In the genomic region with DNA sequence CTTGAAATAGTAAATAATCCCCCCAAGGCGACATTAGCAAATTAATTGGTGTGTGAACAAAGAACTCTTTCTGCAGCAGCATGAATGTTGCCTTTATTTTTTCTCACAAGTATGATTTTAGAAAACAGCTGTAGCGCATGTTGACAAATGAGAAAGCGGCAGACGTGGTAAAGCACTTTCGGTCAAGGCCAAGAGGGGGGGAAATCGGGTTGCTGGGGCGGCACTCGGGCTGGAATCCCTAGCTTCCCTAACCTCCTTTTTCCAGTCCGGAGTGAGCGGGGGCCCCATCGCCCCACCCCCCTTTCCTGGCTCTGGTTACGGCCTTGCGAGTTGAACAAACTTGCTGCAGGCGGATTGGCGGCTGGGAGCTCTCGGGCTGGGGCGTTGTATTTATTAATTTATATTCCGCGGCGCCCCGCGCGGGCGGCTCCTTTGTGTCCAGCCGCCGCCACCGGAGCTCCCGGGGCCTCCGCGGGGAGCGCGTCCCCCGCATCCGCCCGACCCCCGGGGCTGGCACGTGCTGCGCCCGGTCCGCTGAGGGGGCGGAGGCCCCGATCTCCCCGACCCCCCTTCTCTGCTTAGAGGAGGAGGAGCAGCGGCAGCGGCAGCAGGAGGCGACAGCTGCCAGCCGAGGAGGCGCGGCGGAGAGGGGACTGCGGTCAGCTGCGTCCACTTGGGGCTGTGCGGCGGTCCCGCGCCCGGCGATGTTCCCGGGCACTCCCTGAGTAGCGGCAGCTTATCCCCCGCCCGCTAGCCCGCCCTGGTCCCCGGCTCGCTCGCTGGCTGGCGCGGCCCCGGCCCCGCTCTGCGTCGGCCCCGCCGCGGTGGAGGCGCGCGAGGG, we compare ENCODE assay signal across 1 cellular context.
A peak's percentile ranks its signal among the peaks of the same experiment; 100 is the strongest.
TF ChIP-seq lines count a peak whose summit lies in the region.

A gene with protein sequence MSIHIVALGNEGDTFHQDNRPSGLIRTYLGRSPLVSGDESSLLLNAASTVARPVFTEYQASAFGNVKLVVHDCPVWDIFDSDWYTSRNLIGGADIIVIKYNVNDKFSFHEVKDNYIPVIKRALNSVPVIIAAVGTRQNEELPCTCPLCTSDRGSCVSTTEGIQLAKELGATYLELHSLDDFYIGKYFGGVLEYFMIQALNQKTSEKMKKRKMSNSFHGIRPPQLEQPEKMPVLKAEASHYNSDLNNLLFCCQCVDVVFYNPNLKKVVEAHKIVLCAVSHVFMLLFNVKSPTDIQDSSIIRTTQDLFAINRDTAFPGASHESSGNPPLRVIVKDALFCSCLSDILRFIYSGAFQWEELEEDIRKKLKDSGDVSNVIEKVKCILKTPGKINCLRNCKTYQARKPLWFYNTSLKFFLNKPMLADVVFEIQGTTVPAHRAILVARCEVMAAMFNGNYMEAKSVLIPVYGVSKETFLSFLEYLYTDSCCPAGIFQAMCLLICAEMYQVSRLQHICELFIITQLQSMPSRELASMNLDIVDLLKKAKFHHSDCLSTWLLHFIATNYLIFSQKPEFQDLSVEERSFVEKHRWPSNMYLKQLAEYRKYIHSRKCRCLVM (plus strand): TSS at position 607 of the 841 bp plus-strand sequence. CDS start 347 bp downstream, outside the sequence.

TF ChIP-seq in K562, 482 proteins besides CTCF, POLR2A, EP300 and RAD21 (continued from another document and continues in another):
- TF ChIP-seq, protein P1, sequence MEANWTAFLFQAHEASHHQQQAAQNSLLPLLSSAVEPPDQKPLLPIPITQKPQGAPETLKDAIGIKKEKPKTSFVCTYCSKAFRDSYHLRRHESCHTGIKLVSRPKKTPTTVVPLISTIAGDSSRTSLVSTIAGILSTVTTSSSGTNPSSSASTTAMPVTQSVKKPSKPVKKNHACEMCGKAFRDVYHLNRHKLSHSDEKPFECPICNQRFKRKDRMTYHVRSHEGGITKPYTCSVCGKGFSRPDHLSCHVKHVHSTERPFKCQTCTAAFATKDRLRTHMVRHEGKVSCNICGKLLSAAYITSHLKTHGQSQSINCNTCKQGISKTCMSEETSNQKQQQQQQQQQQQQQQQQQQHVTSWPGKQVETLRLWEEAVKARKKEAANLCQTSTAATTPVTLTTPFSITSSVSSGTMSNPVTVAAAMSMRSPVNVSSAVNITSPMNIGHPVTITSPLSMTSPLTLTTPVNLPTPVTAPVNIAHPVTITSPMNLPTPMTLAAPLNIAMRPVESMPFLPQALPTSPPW (CRISPR knock-in tag; IDR thresholded peaks at IDR 0.05), result peak; percentile 99
- peak in 1 of 2 experiments; percentile 41; a peak in 1 of 4 replicates for TF ChIP-seq TBL1XR1 (IDR thresholded peaks at IDR 0.05; ENCODE audit: low read length in 2 of 2)
- TF ChIP-seq ZNF143 (CRISPR knock-in tag; IDR thresholded peaks at IDR 0.05), result no peak
- TF ChIP-seq SAFB (IDR thresholded peaks at IDR 0.05; ENCODE audit: borderline replicate concordance, low read depth, low read length), result no peak
- no peak for TF ChIP-seq PPARD (CRISPR knock-in tag; IDR thresholded peaks at IDR 0.05)
- peak; percentile 69; the same call in 1 of the 2 replicates for TF ChIP-seq PHB2 (IDR thresholded peaks at IDR 0.05; ENCODE audit: low read depth)
- no peak for TF ChIP-seq SP2 (IDR thresholded peaks at IDR 0.05; ENCODE audit: extremely low read depth, low read depth, low read length, poor library complexity, severe bottlenecking)
- no peak for TF ChIP-seq HOXB6 (CRISPR knock-in tag; IDR thresholded peaks at IDR 0.05; ENCODE audit: borderline replicate concordance)
- no peak for TF ChIP-seq MCM3 (IDR thresholded peaks at IDR 0.05)
- TF ChIP-seq DIDO1 (tag; IDR thresholded peaks at IDR 0.05; ENCODE audit: low read depth), result no peak
- no peak for TF ChIP-seq ZNF780A (CRISPR knock-in tag; IDR thresholded peaks at IDR 0.05)
- peak; percentile 73 for TF ChIP-seq ZKSCAN1 (IDR thresholded peaks at IDR 0.05; ENCODE audit: low read depth, low read length)
- 0 out of 2 replicates have a peak, but pooled peaks have one; percentile 26 for TF ChIP-seq MECOM (CRISPR knock-in tag; IDR thresholded peaks at IDR 0.05)
- TF ChIP-seq, protein P2, sequence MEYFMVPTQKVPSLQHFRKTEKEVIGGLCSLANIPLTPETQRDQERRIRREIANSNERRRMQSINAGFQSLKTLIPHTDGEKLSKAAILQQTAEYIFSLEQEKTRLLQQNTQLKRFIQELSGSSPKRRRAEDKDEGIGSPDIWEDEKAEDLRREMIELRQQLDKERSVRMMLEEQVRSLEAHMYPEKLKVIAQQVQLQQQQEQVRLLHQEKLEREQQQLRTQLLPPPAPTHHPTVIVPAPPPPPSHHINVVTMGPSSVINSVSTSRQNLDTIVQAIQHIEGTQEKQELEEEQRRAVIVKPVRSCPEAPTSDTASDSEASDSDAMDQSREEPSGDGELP (CRISPR knock-in tag; IDR thresholded peaks at IDR 0.05; ENCODE audit: borderline replicate concordance), result peak; percentile 93
- TF ChIP-seq, protein P3, sequence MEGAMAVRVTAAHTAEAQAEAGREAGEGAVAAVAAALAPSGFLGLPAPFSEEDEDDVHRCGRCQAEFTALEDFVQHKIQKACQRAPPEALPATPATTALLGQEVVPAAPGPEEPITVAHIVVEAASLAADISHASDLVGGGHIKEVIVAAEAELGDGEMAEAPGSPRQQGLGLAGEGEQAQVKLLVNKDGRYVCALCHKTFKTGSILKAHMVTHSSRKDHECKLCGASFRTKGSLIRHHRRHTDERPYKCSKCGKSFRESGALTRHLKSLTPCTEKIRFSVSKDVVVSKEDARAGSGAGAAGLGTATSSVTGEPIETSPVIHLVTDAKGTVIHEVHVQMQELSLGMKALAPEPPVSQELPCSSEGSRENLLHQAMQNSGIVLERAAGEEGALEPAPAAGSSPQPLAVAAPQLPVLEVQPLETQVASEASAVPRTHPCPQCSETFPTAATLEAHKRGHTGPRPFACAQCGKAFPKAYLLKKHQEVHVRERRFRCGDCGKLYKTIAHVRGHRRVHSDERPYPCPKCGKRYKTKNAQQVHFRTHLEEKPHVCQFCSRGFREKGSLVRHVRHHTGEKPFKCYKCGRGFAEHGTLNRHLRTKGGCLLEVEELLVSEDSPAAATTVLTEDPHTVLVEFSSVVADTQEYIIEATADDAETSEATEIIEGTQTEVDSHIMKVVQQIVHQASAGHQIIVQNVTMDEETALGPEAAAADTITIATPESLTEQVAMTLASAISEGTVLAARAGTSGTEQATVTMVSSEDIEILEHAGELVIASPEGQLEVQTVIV (CRISPR knock-in tag; IDR thresholded peaks at IDR 0.05; ENCODE audit: borderline replicate concordance), result no peak
- peak; percentile 40 for TF ChIP-seq CREM (IDR thresholded peaks at IDR 0.05; ENCODE audit: low read depth)
- TF ChIP-seq, protein P4, sequence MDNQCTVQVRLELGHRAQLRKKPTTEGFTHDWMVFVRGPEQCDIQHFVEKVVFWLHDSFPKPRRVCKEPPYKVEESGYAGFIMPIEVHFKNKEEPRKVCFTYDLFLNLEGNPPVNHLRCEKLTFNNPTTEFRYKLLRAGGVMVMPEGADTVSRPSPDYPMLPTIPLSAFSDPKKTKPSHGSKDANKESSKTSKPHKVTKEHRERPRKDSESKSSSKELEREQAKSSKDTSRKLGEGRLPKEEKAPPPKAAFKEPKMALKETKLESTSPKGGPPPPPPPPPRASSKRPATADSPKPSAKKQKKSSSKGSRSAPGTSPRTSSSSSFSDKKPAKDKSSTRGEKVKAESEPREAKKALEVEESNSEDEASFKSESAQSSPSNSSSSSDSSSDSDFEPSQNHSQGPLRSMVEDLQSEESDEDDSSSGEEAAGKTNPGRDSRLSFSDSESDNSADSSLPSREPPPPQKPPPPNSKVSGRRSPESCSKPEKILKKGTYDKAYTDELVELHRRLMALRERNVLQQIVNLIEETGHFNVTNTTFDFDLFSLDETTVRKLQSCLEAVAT (IDR thresholded peaks at IDR 0.05), result peak; percentile 92 to 96
- TF ChIP-seq, protein P5, sequence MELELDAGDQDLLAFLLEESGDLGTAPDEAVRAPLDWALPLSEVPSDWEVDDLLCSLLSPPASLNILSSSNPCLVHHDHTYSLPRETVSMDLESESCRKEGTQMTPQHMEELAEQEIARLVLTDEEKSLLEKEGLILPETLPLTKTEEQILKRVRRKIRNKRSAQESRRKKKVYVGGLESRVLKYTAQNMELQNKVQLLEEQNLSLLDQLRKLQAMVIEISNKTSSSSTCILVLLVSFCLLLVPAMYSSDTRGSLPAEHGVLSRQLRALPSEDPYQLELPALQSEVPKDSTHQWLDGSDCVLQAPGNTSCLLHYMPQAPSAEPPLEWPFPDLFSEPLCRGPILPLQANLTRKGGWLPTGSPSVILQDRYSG (tag; conservative IDR thresholded peaks at IDR 0.05; ENCODE audit: low read depth), result no peak
- TF ChIP-seq ZBTB7A (IDR thresholded peaks at IDR 0.05; ENCODE audit: borderline replicate concordance, control insufficient read depth, low read depth, low read length), result peak; percentile 98
- TF ChIP-seq CAMTA2 (CRISPR knock-in tag; conservative IDR thresholded peaks at IDR 0.05), result no peak
- TF ChIP-seq POU5F1 (IDR thresholded peaks at IDR 0.05; ENCODE audit: borderline replicate concordance, low read depth, low read length, partially characterized antibody), result no peak
- TF ChIP-seq, protein P6, sequence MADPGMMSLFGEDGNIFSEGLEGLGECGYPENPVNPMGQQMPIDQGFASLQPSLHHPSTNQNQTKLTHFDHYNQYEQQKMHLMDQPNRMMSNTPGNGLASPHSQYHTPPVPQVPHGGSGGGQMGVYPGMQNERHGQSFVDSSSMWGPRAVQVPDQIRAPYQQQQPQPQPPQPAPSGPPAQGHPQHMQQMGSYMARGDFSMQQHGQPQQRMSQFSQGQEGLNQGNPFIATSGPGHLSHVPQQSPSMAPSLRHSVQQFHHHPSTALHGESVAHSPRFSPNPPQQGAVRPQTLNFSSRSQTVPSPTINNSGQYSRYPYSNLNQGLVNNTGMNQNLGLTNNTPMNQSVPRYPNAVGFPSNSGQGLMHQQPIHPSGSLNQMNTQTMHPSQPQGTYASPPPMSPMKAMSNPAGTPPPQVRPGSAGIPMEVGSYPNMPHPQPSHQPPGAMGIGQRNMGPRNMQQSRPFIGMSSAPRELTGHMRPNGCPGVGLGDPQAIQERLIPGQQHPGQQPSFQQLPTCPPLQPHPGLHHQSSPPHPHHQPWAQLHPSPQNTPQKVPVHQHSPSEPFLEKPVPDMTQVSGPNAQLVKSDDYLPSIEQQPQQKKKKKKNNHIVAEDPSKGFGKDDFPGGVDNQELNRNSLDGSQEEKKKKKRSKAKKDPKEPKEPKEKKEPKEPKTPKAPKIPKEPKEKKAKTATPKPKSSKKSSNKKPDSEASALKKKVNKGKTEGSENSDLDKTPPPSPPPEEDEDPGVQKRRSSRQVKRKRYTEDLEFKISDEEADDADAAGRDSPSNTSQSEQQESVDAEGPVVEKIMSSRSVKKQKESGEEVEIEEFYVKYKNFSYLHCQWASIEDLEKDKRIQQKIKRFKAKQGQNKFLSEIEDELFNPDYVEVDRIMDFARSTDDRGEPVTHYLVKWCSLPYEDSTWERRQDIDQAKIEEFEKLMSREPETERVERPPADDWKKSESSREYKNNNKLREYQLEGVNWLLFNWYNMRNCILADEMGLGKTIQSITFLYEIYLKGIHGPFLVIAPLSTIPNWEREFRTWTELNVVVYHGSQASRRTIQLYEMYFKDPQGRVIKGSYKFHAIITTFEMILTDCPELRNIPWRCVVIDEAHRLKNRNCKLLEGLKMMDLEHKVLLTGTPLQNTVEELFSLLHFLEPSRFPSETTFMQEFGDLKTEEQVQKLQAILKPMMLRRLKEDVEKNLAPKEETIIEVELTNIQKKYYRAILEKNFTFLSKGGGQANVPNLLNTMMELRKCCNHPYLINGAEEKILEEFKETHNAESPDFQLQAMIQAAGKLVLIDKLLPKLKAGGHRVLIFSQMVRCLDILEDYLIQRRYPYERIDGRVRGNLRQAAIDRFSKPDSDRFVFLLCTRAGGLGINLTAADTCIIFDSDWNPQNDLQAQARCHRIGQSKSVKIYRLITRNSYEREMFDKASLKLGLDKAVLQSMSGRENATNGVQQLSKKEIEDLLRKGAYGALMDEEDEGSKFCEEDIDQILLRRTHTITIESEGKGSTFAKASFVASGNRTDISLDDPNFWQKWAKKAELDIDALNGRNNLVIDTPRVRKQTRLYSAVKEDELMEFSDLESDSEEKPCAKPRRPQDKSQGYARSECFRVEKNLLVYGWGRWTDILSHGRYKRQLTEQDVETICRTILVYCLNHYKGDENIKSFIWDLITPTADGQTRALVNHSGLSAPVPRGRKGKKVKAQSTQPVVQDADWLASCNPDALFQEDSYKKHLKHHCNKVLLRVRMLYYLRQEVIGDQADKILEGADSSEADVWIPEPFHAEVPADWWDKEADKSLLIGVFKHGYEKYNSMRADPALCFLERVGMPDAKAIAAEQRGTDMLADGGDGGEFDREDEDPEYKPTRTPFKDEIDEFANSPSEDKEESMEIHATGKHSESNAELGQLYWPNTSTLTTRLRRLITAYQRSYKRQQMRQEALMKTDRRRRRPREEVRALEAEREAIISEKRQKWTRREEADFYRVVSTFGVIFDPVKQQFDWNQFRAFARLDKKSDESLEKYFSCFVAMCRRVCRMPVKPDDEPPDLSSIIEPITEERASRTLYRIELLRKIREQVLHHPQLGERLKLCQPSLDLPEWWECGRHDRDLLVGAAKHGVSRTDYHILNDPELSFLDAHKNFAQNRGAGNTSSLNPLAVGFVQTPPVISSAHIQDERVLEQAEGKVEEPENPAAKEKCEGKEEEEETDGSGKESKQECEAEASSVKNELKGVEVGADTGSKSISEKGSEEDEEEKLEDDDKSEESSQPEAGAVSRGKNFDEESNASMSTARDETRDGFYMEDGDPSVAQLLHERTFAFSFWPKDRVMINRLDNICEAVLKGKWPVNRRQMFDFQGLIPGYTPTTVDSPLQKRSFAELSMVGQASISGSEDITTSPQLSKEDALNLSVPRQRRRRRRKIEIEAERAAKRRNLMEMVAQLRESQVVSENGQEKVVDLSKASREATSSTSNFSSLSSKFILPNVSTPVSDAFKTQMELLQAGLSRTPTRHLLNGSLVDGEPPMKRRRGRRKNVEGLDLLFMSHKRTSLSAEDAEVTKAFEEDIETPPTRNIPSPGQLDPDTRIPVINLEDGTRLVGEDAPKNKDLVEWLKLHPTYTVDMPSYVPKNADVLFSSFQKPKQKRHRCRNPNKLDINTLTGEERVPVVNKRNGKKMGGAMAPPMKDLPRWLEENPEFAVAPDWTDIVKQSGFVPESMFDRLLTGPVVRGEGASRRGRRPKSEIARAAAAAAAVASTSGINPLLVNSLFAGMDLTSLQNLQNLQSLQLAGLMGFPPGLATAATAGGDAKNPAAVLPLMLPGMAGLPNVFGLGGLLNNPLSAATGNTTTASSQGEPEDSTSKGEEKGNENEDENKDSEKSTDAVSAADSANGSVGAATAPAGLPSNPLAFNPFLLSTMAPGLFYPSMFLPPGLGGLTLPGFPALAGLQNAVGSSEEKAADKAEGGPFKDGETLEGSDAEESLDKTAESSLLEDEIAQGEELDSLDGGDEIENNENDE (IDR thresholded peaks at IDR 0.05; ENCODE audit: low read depth, low read length), result no peak
- TF ChIP-seq ZNF79 (CRISPR knock-in tag; IDR thresholded peaks at IDR 0.05; ENCODE audit: low read depth), result no peak
- no peak for TF ChIP-seq MCM7 (IDR thresholded peaks at IDR 0.05)
- no peak for TF ChIP-seq KHSRP (IDR thresholded peaks at IDR 0.05)
- TF ChIP-seq ZNF232 (CRISPR knock-in tag; IDR thresholded peaks at IDR 0.05), result no peak
- TF ChIP-seq NFATC3 (IDR thresholded peaks at IDR 0.05), result no peak
- TF ChIP-seq PTBP1 (IDR thresholded peaks at IDR 0.05; ENCODE audit: low read depth, low read length), result peak; percentile 71; the same call in 1 of the 2 replicates
- TF ChIP-seq SMARCE1 (IDR thresholded peaks at IDR 0.05), result peak; percentile 51; the same call in 1 of the 2 replicates
- TF ChIP-seq ZFPM2 (CRISPR knock-in tag; IDR thresholded peaks at IDR 0.05), result no peak
- TF ChIP-seq, protein P7, sequence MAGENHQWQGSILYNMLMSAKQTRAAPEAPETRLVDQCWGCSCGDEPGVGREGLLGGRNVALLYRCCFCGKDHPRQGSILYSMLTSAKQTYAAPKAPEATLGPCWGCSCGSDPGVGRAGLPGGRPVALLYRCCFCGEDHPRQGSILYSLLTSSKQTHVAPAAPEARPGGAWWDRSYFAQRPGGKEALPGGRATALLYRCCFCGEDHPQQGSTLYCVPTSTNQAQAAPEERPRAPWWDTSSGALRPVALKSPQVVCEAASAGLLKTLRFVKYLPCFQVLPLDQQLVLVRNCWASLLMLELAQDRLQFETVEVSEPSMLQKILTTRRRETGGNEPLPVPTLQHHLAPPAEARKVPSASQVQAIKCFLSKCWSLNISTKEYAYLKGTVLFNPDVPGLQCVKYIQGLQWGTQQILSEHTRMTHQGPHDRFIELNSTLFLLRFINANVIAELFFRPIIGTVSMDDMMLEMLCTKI (IDR thresholded peaks at IDR 0.05; ENCODE audit: partially characterized antibody), result no peak
- TF ChIP-seq MAFK (IDR thresholded peaks at IDR 0.05; ENCODE audit: low read length), result no peak
